ENCODE assay signal across 25 cellular contexts in the genomic region with DNA sequence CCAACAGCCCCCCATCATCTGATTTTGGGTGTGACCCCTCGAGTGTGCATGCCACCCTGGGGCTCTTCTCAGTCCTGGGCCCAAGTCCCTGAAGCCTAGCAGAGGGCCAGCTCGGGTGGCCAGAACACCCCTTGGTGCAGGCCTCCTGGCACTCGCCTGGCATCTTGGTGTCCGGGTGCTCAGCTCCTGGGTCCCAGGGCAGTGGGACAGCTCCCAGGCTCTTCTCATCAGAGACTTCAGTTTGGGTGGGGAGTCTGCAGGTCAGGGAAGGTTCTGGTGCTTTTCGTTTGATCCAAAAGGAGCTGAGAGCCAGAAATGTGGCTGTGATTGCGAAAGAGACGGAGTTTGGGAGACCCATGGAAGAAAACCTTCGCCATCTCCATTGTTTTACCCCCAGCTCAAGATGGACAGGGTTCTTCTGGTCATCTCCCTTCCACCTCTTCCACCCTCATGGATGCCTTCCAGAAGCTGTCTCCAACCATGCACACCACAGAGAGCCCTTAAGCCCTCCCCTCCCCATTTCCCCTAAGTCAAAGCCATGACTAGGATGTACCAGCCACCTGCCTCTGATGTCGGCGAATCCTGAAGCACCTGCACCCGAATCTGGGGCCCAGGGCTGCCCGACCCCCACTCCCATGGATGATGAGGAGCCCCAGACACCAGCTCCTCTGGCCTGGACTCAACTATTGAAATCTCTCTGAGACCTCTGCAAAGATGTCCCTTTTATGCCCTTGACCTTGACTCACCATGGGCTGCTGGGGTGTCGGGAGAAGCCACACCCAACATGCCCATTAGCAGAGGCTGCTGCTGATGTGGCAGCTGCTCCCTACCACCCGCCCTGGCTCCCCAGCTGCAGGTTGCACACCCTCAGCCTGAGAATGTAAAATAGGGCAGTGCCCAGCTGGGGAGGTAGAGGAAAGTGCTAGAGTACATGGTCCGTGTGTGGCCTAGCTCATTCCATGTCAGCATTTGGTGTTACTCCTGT. TPM values are rescaled to one million over a fixed set of nuclear protein-coding genes. Genes with fewer than 3 reads are reported as not detected.
"Had no signal": no experiment of that assay in that cellular context is flagged by ENCODE, and none has a peak within 500 bp of the region (broad histone marks: within the 10 kb centered on the region; RNA-seq: fewer than 3 reads in every experiment).

No MANE protein-coding gene starts in this region.

- H3K9me3 ChIP-seq: adrenal gland, left ventricle myocardium inferior had no signal

- H3K27me3 ChIP-seq: adrenal gland, tibial nerve had no signal

- H3K4me3 ChIP-seq: adrenal gland, left ventricle myocardium inferior, tibial nerve had no signal

- H3K36me3 ChIP-seq: adrenal gland, left ventricle myocardium inferior, tibial nerve had no signal

- H3K4me1 ChIP-seq: adrenal gland, foreskin keratinocyte, left ventricle myocardium inferior, tibial nerve had no signal

- H3K4me1 Mint-ChIP-seq: activated B cell treated with CpG ODN at 0.5 μM for 24 hours, nephron progenitor cell had no signal

- DNase-seq: activated B cell treated with CpG ODN at 0.5 μM for 24 hours; activated CD4-positive, alpha-beta T cell treated with anti-CD3 and anti-CD28 coated beads for 4 hours; activated CD8-positive, alpha-beta T cell treated with anti-CD3 and anti-CD28 coated beads for 36 hours; activated gamma-delta T cell treated with Interleukin-2 at 50 U/mL for 16 hours; activated T-cell treated with anti-CD3 and anti-CD28 coated beads, Interleukin-2, amount 50 U/mL, for 72 hours; effector memory CD8-positive, alpha-beta T cell; foreskin keratinocyte; glutamatergic neuron; hippocampal formation; left ventricle myocardium inferior; mammary epithelial cell; nephron progenitor cell; occipital lobe; retina; stimulated activated naive CD8-positive, alpha-beta T cell treated with anti-CD3 and anti-CD28 coated beads, Interleukin-15, Interleukin-2, amounts not matched to agents 100 U/mL and 50 U/mL, for 24 hours; SW 1271 had no signal

- ATAC-seq: activated CD8-positive, alpha-beta T cell treated with anti-CD3 and anti-CD28 coated beads for 36 hours; activated naive CD4-positive, alpha-beta T cell treated with anti-CD3 and anti-CD28 coated beads, Interleukin-2, amount 50 U/mL, for 72 hours; activated T-cell treated with anti-CD3 and anti-CD28 coated beads, Interleukin-2, amount 50 U/mL, for 72 hours; effector memory CD8-positive, alpha-beta T cell; foreskin keratinocyte; stimulated activated naive CD8-positive, alpha-beta T cell treated with anti-CD3 and anti-CD28 coated beads, Interleukin-15, Interleukin-2, amounts not matched to agents 100 U/mL and 50 U/mL, for 24 hours had no signal

- FAIRE-seq: bronchial epithelial cell, keratinocyte had no signal

- H3K4me3 Mint-ChIP-seq: activated B cell treated with CpG ODN at 0.5 μM for 24 hours; activated CD8-positive, alpha-beta T cell treated with anti-CD3 and anti-CD28 coated beads for 36 hours; activated T-cell treated with anti-CD3 and anti-CD28 coated beads, Interleukin-2, amount 50 U/mL, for 72 hours; dendritic cell treated with granulocyte-macrophage colony-stimulating factor and Interleukin-4, amounts not matched to agents 40 ng/mL and 50 ng/mL, for 4 days; effector memory CD8-positive, alpha-beta T cell; nephron progenitor cell; T-helper 2 cell treated with Interferon-gamma antibody and Interleukin-4, amounts not matched to agents 5 μg/mL and 100 μg/mL, for 36 hours had no signal

- H3K27ac ChIP-seq: adrenal gland, foreskin keratinocyte, left ventricle myocardium inferior, tibial nerve had no signal

- H3K27ac Mint-ChIP-seq: activated B cell treated with CpG ODN at 0.5 μM for 24 hours; activated CD8-positive, alpha-beta T cell treated with anti-CD3 and anti-CD28 coated beads for 36 hours; activated naive CD4-positive, alpha-beta T cell treated with anti-CD3 and anti-CD28 coated beads, Interleukin-2, amount 50 U/mL, for 72 hours; activated T-cell treated with anti-CD3 and anti-CD28 coated beads, Interleukin-2, amount 50 U/mL, for 72 hours; dendritic cell treated with granulocyte-macrophage colony-stimulating factor and Interleukin-4, amounts not matched to agents 40 ng/mL and 50 ng/mL, for 4 days; effector memory CD8-positive, alpha-beta T cell; nephron progenitor cell; T-helper 2 cell treated with Interferon-gamma antibody and Interleukin-4, amounts not matched to agents 5 μg/mL and 100 μg/mL, for 36 hours had no signal

- H3K27me3 Mint-ChIP-seq: activated B cell treated with CpG ODN at 0.5 μM for 24 hours; dendritic cell treated with granulocyte-macrophage colony-stimulating factor and Interleukin-4, amounts not matched to agents 40 ng/mL and 50 ng/mL, for 4 days had no signal

- H3K36me3 Mint-ChIP-seq: activated naive CD4-positive, alpha-beta T cell treated with anti-CD3 and anti-CD28 coated beads, Interleukin-2, amount 50 U/mL, for 72 hours had no signal

- H3K9me3 Mint-ChIP-seq: activated B cell treated with CpG ODN at 0.5 μM for 24 hours; activated CD8-positive, alpha-beta T cell treated with anti-CD3 and anti-CD28 coated beads for 36 hours; activated naive CD4-positive, alpha-beta T cell treated with anti-CD3 and anti-CD28 coated beads, Interleukin-2, amount 50 U/mL, for 72 hours; activated T-cell treated with anti-CD3 and anti-CD28 coated beads, Interleukin-2, amount 50 U/mL, for 72 hours; dendritic cell treated with granulocyte-macrophage colony-stimulating factor and Interleukin-4, amounts not matched to agents 40 ng/mL and 50 ng/mL, for 4 days; effector memory CD8-positive, alpha-beta T cell; nephron progenitor cell; T-helper 2 cell treated with Interferon-gamma antibody and Interleukin-4, amounts not matched to agents 5 μg/mL and 100 μg/mL, for 36 hours had no signal

RNA-seq across cellular contexts. Expression of a gene that starts 55.3 kb away (rescaled TPM):
- total RNA-seq: activated B cell treated with CpG ODN at 0.5 μM for 24 hours; activated CD8-positive, alpha-beta T cell treated with anti-CD3 and anti-CD28 coated beads for 36 hours; activated naive CD4-positive, alpha-beta T cell treated with anti-CD3 and anti-CD28 coated beads, Interleukin-2, amount 50 U/mL, for 72 hours; bronchial epithelial cell; fibroblast of lung; foreskin keratinocyte; mammary epithelial cell; myocyte had no signal
